Comparison of ENCODE assay signal across 1 cellular context in the genomic region with DNA sequence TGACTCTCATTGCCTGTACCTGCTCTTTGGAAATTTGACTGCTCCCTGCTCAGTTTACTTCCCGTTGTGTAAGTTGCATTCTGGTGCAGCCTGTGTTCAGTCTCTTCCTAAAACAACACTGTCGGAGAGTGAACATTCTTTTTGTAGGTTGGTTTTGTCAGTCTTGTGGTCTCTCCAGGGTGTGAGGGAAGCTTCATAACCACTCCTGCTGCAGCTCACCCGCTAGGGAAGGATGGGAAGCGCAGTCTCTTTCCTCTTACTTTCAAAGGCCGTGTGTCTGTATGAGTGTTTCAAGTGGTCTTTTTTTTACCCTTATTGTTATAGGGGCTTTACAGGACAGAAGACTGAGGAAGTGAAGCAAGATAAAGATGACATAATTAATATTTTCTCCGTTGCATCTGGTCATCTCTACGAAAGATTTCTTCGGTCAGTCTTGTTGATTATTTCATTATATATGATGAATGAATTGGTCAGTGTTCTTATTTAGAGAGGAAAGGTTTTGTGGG.
TF ChIP-seq lines count a peak whose summit lies in the region.

No MANE protein-coding gene starts in this region.

TF ChIP-seq in HepG2, 621 proteins besides CTCF, POLR2A, EP300 and RAD21 (continued from another document):
- TF ChIP-seq, protein P1, sequence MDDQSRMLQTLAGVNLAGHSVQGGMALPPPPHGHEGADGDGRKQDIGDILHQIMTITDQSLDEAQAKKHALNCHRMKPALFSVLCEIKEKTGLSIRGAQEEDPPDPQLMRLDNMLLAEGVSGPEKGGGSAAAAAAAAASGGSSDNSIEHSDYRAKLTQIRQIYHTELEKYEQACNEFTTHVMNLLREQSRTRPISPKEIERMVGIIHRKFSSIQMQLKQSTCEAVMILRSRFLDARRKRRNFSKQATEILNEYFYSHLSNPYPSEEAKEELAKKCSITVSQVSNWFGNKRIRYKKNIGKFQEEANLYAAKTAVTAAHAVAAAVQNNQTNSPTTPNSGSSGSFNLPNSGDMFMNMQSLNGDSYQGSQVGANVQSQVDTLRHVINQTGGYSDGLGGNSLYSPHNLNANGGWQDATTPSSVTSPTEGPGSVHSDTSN (CRISPR knock-in tag; IDR thresholded peaks at IDR 0.05; ENCODE audit: borderline replicate concordance), result no peak
- TF ChIP-seq, protein P2, sequence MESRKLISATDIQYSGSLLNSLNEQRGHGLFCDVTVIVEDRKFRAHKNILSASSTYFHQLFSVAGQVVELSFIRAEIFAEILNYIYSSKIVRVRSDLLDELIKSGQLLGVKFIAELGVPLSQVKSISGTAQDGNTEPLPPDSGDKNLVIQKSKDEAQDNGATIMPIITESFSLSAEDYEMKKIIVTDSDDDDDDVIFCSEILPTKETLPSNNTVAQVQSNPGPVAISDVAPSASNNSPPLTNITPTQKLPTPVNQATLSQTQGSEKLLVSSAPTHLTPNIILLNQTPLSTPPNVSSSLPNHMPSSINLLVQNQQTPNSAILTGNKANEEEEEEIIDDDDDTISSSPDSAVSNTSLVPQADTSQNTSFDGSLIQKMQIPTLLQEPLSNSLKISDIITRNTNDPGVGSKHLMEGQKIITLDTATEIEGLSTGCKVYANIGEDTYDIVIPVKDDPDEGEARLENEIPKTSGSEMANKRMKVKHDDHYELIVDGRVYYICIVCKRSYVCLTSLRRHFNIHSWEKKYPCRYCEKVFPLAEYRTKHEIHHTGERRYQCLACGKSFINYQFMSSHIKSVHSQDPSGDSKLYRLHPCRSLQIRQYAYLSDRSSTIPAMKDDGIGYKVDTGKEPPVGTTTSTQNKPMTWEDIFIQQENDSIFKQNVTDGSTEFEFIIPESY (CRISPR knock-in tag; IDR thresholded peaks at IDR 0.05), result peak; percentile 88; the same call in 1 of the 2 replicates
- TF ChIP-seq RFX1 (IDR thresholded peaks at IDR 0.05) (no peak), ZNF44 (CRISPR knock-in tag; IDR thresholded peaks at IDR 0.05) (0 out of 2 replicates have a peak, but pooled peaks have one; percentile 21), ZNF510 (CRISPR knock-in tag; IDR thresholded peaks at IDR 0.05; ENCODE audit: low read depth) (0 out of 2 replicates have a peak, but pooled peaks have one; percentile 56), RARG (CRISPR knock-in tag; IDR thresholded peaks at IDR 0.05; ENCODE audit: low read depth) (no peak), DPF2 (CRISPR knock-in tag; IDR thresholded peaks at IDR 0.05; ENCODE audit: borderline replicate concordance, low read depth) (0 out of 2 replicates have a peak, but pooled peaks have one; percentile 36), BRD4 (CRISPR knock-in tag; IDR thresholded peaks at IDR 0.05) (0 out of 2 replicates have a peak, but pooled peaks have one; percentile 39), FOXC1 (CRISPR knock-in tag; IDR thresholded peaks at IDR 0.05; ENCODE audit: borderline replicate concordance) (no peak), ZNF709 (CRISPR knock-in tag; IDR thresholded peaks at IDR 0.05) (0 out of 2 replicates have a peak, but pooled peaks have one; percentile 41), DR1 (CRISPR knock-in tag; IDR thresholded peaks at IDR 0.05) (no peak), ZNF34 (CRISPR knock-in tag; IDR thresholded peaks at IDR 0.05; ENCODE audit: borderline replicate concordance) (peak; percentile 94), POLR2AphosphoS2 (IDR thresholded peaks at IDR 0.05; ENCODE audit: low read depth, low read length) (0 out of 2 replicates have a peak, but pooled peaks have one; percentile 4), RBFOX2 (IDR thresholded peaks at IDR 0.05; ENCODE audit: low read depth, low read length) (peak; percentile 2; the same call in 1 of the 2 replicates), HNRNPL (IDR thresholded peaks at IDR 0.05; ENCODE audit: low read depth, low read length) (no peak)
- TF ChIP-seq, protein P3, sequence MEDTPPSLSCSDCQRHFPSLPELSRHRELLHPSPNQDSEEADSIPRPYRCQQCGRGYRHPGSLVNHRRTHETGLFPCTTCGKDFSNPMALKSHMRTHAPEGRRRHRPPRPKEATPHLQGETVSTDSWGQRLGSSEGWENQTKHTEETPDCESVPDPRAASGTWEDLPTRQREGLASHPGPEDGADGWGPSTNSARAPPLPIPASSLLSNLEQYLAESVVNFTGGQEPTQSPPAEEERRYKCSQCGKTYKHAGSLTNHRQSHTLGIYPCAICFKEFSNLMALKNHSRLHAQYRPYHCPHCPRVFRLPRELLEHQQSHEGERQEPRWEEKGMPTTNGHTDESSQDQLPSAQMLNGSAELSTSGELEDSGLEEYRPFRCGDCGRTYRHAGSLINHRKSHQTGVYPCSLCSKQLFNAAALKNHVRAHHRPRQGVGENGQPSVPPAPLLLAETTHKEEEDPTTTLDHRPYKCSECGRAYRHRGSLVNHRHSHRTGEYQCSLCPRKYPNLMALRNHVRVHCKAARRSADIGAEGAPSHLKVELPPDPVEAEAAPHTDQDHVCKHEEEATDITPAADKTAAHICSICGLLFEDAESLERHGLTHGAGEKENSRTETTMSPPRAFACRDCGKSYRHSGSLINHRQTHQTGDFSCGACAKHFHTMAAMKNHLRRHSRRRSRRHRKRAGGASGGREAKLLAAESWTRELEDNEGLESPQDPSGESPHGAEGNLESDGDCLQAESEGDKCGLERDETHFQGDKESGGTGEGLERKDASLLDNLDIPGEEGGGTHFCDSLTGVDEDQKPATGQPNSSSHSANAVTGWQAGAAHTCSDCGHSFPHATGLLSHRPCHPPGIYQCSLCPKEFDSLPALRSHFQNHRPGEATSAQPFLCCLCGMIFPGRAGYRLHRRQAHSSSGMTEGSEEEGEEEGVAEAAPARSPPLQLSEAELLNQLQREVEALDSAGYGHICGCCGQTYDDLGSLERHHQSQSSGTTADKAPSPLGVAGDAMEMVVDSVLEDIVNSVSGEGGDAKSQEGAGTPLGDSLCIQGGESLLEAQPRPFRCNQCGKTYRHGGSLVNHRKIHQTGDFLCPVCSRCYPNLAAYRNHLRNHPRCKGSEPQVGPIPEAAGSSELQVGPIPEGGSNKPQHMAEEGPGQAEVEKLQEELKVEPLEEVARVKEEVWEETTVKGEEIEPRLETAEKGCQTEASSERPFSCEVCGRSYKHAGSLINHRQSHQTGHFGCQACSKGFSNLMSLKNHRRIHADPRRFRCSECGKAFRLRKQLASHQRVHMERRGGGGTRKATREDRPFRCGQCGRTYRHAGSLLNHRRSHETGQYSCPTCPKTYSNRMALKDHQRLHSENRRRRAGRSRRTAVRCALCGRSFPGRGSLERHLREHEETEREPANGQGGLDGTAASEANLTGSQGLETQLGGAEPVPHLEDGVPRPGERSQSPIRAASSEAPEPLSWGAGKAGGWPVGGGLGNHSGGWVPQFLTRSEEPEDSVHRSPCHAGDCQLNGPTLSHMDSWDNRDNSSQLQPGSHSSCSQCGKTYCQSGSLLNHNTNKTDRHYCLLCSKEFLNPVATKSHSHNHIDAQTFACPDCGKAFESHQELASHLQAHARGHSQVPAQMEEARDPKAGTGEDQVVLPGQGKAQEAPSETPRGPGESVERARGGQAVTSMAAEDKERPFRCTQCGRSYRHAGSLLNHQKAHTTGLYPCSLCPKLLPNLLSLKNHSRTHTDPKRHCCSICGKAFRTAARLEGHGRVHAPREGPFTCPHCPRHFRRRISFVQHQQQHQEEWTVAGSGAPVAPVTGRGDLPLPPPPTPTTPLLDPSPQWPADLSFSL (CRISPR knock-in tag; IDR thresholded peaks at IDR 0.05), result 0 out of 2 replicates have a peak, but pooled peaks have one; percentile 50
- TF ChIP-seq, protein P4, sequence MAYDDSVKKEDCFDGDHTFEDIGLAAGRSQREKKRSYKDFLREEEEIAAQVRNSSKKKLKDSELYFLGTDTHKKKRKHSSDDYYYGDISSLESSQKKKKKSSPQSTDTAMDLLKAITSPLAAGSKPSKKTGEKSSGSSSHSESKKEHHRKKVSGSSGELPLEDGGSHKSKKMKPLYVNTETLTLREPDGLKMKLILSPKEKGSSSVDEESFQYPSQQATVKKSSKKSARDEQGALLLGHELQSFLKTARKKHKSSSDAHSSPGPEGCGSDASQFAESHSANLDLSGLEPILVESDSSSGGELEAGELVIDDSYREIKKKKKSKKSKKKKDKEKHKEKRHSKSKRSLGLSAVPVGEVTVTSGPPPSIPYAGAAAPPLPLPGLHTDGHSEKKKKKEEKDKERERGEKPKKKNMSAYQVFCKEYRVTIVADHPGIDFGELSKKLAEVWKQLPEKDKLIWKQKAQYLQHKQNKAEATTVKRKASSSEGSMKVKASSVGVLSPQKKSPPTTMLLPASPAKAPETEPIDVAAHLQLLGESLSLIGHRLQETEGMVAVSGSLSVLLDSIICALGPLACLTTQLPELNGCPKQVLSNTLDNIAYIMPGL (CRISPR knock-in tag; IDR thresholded peaks at IDR 0.05; ENCODE audit: borderline replicate concordance in 1 of 2, low read depth in 1 of 2), result 0 out of 4 replicates have a peak, but pooled peaks of 1 of the 2 experiments have one; percentile 11
- TF ChIP-seq, protein P5, sequence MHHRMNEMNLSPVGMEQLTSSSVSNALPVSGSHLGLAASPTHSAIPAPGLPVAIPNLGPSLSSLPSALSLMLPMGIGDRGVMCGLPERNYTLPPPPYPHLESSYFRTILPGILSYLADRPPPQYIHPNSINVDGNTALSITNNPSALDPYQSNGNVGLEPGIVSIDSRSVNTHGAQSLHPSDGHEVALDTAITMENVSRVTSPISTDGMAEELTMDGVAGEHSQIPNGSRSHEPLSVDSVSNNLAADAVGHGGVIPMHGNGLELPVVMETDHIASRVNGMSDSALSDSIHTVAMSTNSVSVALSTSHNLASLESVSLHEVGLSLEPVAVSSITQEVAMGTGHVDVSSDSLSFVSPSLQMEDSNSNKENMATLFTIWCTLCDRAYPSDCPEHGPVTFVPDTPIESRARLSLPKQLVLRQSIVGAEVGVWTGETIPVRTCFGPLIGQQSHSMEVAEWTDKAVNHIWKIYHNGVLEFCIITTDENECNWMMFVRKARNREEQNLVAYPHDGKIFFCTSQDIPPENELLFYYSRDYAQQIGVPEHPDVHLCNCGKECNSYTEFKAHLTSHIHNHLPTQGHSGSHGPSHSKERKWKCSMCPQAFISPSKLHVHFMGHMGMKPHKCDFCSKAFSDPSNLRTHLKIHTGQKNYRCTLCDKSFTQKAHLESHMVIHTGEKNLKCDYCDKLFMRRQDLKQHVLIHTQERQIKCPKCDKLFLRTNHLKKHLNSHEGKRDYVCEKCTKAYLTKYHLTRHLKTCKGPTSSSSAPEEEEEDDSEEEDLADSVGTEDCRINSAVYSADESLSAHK (CRISPR knock-in tag; IDR thresholded peaks at IDR 0.05; ENCODE audit: borderline replicate concordance), result no peak
- TF ChIP-seq, protein P6, sequence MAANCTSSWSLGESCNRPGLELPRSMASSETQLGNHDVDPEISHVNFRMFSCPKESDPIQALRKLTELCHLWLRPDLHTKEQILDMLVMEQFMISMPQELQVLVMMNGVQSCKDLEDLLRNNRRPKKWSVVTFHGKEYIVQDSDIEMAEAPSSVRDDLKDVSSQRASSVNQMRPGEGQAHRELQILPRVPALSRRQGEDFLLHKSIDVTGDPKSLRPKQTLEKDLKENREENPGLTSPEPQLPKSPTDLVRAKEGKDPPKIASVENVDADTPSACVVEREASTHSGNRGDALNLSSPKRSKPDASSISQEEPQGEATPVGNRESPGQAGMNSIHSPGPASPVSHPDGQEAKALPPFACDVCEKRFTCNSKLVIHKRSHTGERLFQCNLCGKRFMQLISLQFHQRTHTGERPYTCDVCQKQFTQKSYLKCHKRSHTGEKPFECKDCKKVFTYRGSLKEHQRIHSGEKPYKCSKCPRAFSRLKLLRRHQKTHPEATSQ (CRISPR knock-in tag; IDR thresholded peaks at IDR 0.05; ENCODE audit: borderline replicate concordance), result no peak
TF ChIP-seq in HepG2: peak in this region for 19.
